ENCODE assay signal across 16 cellular contexts in genomic region chr1:52204696-52205095, GRCh38.
A peak's percentile ranks its signal among the peaks of the same experiment; 100 is the strongest.
DNase-seq lines count a peak whose midpoint lies in the region; ATAC-seq and TF ChIP-seq lines count a peak whose summit lies in the region.
"Had no signal": no experiment of that assay in that cellular context is flagged by ENCODE, and none has a peak within 500 bp of the region (broad histone marks: within the 10 kb centered on the region; RNA-seq: fewer than 3 reads in every experiment).

No MANE protein-coding gene starts in this region.

- no peak overlapping the region for H3K27ac Mint-ChIP-seq in activated T-cell treated with anti-CD3 and anti-CD28 coated beads, Interleukin-2, amount 50 U/mL, for 24 hours

- H3K9me3 Mint-ChIP-seq in activated T-cell treated with anti-CD3 and anti-CD28 coated beads, Interleukin-2, amount 50 U/mL, for 24 hours: peaks cover 5% of the 10 kb centered on the region

- TF ChIP-seq CTCF in GM20000 (IDR thresholded peaks at IDR 0.05; ENCODE audit: extremely low read depth, missing control alignments) (no peak), psoas muscle (IDR thresholded peaks at IDR 0.05) (no peak), colonic mucosa (IDR thresholded peaks at IDR 0.05) (no peak)

- no peaks in the 10 kb centered on the region for H3K27me3 Mint-ChIP-seq in activated T-cell treated with anti-CD3 and anti-CD28 coated beads, Interleukin-2, amount 50 U/mL, for 24 hours

- no peaks in the 10 kb centered on the region for H3K36me3 ChIP-seq in psoas muscle (ENCODE audit: insufficient read depth in 1 of 2, low read depth in 1 of 2)
- H3K36me3 ChIP-seq in colonic mucosa: no peaks in the 10 kb centered on the region

- peak overlapping the region; percentile 76 for H3K27ac ChIP-seq in psoas muscle
- no peak overlapping the region for H3K27ac ChIP-seq in colonic mucosa

- peaks cover 19% of the 10 kb centered on the region for H3K4me1 Mint-ChIP-seq in activated T-cell treated with anti-CD3 and anti-CD28 coated beads, Interleukin-2, amount 50 U/mL, for 24 hours (ENCODE audit: low read depth)
- H3K4me1 Mint-ChIP-seq: H9 had no signal

- H3K4me1 ChIP-seq in psoas muscle: peaks cover 15% of the 10 kb centered on the region
- no peaks in the 10 kb centered on the region for H3K4me1 ChIP-seq in colonic mucosa

- 67 to 72% (median 69%) methylated on average over 5 of the region's 5 CpGs for WGBS in psoas muscle, 3 donors

- H3K9ac ChIP-seq in colonic mucosa (ENCODE audit: low read depth in 2 of 2, low read length in 2 of 2): no peak overlapping the region

- H3K27me3 ChIP-seq in psoas muscle (ENCODE audit: insufficient read depth in 3 of 3, low read length in 2 of 3) (no peaks in the 10 kb centered on the region), colonic mucosa (no peaks in the 10 kb centered on the region)

- ATAC-seq in psoas muscle: peak in 2 of 4 donors; percentile 12 to 33
- no peak for ATAC-seq in GM18502 (IDR thresholded peaks at IDR 0.05; ENCODE audit: poor library complexity, unreplicated experiment)
- ATAC-seq: SK-N-SH treated with all-trans-retinoic acid at 6 μM for 48 hours had no signal

- H3K36me3 Mint-ChIP-seq in activated T-cell treated with anti-CD3 and anti-CD28 coated beads, Interleukin-2, amount 50 U/mL, for 24 hours (ENCODE audit: low read depth): peaks cover 6% of the 10 kb centered on the region

- DNase-seq in activated T-cell treated with anti-CD3 and anti-CD28 coated beads, Interleukin-2, amount 50 U/mL, for 24 hours: no peak
- no peak for DNase-seq in activated T-cell treated with anti-CD3 and anti-CD28 coated beads, Interleukin-2, amount 50 U/mL, for 48 hours
- DNase-seq in GM20000 (ENCODE audit: low spot score) (peak; percentile 12), amniotic epithelial cell (ENCODE audit: low read depth) (peak; percentile 55), psoas muscle (no peak), RPMI8226 (no peak), colonic mucosa (no peak)
- DNase-seq: C1 segment of cervical spinal cord, H9, NCI-H1048, NCI-H1694, NCI-H446, NCI-H748 treated with DMSO at 0.1 percent for 48 hours, SHP77 had no signal

- peak overlapping the region; percentile 6 for H3K4me3 Mint-ChIP-seq in activated T-cell treated with anti-CD3 and anti-CD28 coated beads, Interleukin-2, amount 50 U/mL, for 24 hours
- H3K4me3 Mint-ChIP-seq: H9 had no signal

- intact Hi-C loops in psoas muscle (cut with DNase I) (loop anchor here in 1 of 2 donors (10.0 kb wide), 1 partner anchor 60 kb away; the partner anchor contains the start of gene ZFYVE9), colonic mucosa (cut with DNase I) (no loop called here)

- H3K4me3 ChIP-seq in psoas muscle (no peak overlapping the region), colonic mucosa (no peak overlapping the region)

- no peaks in the 10 kb centered on the region for H3K9me3 ChIP-seq in psoas muscle
- H3K9me3 ChIP-seq in colonic mucosa: no peaks in the 10 kb centered on the region

Comparison
In these comparisons a context has a peak if more than half of its experiments do, and no peak if none do; other contexts are left out.
1. DNase-seq: peak in GM20000 (single experiment) and amniotic epithelial cell (single experiment); none in activated T-cell treated with anti-CD3 and anti-CD28 coated beads, Interleukin-2, amount 50 U/mL, for 24 hours (single experiment), activated T-cell treated with anti-CD3 and anti-CD28 coated beads, Interleukin-2, amount 50 U/mL, for 48 hours (0 of 2), psoas muscle (0 of 2), RPMI8226 (single experiment) and colonic mucosa (single experiment).